In genomic region chr1:227792216-227793078, GRCh38 we compare ENCODE assay signal across 18 cellular contexts. TPM values are rescaled to one million over a fixed set of nuclear protein-coding genes. Genes with fewer than 3 reads are reported as not detected.
DNase-seq lines count a peak whose midpoint lies in the region; ATAC-seq, FAIRE-seq and TF ChIP-seq lines count a peak whose summit lies in the region.
"Had no signal": no experiment of that assay in that cellular context is flagged by ENCODE, and none has a peak within 500 bp of the region (broad histone marks: within the 10 kb centered on the region; RNA-seq: fewer than 3 reads in every experiment).

No MANE protein-coding gene starts in this region.

- no peaks in the 10 kb centered on the region; the same call in 1 of the 2 replicates for H3K9me3 ChIP-seq in AG04450 (ENCODE audit: control insufficient read depth, insufficient read depth, low read length)
- H3K9me3 ChIP-seq: BE2C, lower lobe of right lung had no signal

- POLR2A ChIA-PET in AG04450 (lab: Yijun Ruan, JAX) = no interaction called here

- no peak overlapping the region for H3K4me3 ChIP-seq in AG04450 (ENCODE audit: low read depth, low read length)
- H3K4me3 ChIP-seq in GM23338 = no peak overlapping the region
- H3K4me3 ChIP-seq in lower leg skin (ENCODE audit: low read depth, poor library complexity, severe bottlenecking) = no peak overlapping the region
- H3K4me3 ChIP-seq: lower lobe of right lung had no signal

- H3K27ac ChIP-seq in AG04450 (ENCODE audit: low read depth, low read length) (no peak overlapping the region), GM23338 (ENCODE audit: low read depth) (no peak overlapping the region)
- H3K27ac ChIP-seq: lower lobe of right lung, WERI-Rb-1 had no signal

- 83 to 88% methylated on average over 9 to 14 of the region's 19 CpGs for WGBS in lower leg skin, 2 donors

- H3K9me3 Mint-ChIP-seq in GM23338 = no peaks in the 10 kb centered on the region
- H3K9me3 Mint-ChIP-seq: activated T-cell treated with anti-CD3 and anti-CD28 coated beads, Interleukin-2, amount 50 U/mL, for 24 hours had no signal

- no peak overlapping the region for H3K4me3 Mint-ChIP-seq in GM23338
- H3K4me3 Mint-ChIP-seq: activated T-cell treated with anti-CD3 and anti-CD28 coated beads, Interleukin-2, amount 50 U/mL, for 24 hours had no signal

- peaks cover 23% of the 10 kb centered on the region for H3K27me3 Mint-ChIP-seq in GM23338 (ENCODE audit: insufficient read depth, low read depth, poor library complexity)
- H3K27me3 Mint-ChIP-seq: activated T-cell treated with anti-CD3 and anti-CD28 coated beads, Interleukin-2, amount 50 U/mL, for 24 hours had no signal

- TF ChIP-seq CTCF in AG04450 (IDR thresholded peaks at IDR 0.05; ENCODE audit: low read depth, low read length) (0 out of 2 replicates have a peak, but pooled peaks have one; percentile 15), GM23338 (conservative IDR thresholded peaks at IDR 0.05; ENCODE audit: low read depth in 2 of 2) (peak; percentile 39 to 78), lower leg skin (IDR thresholded peaks at IDR 0.05) (no peak), D721Med (IDR thresholded peaks at IDR 0.05; ENCODE audit: insufficient read depth, missing control alignments) (no peak)

- no peaks in the 10 kb centered on the region; the same call in 2 of the 3 replicates for H3K36me3 Mint-ChIP-seq in GM23338 (ENCODE audit: low read depth)

- no peaks in the 10 kb centered on the region for H3K79me2 ChIP-seq in GM23338 (replicated peaks; ENCODE audit: insufficient read depth)

- no peaks in the 10 kb centered on the region; the same call in 1 of the 2 replicates for H4K20me1 ChIP-seq in GM23338 (replicated peaks; ENCODE audit: insufficient read depth)

- no peak overlapping the region for H2AFZ ChIP-seq in GM23338

- no peak overlapping the region for H3K4me2 ChIP-seq in GM23338

- H3K4me1 Mint-ChIP-seq in GM23338 = peaks cover 20% of the 10 kb centered on the region

- intact Hi-C loops in lower leg skin (cut with DNase I; ENCODE audit: low total_unique reads) = no loop called here

- no peaks in the 10 kb centered on the region for H3K36me3 ChIP-seq in GM23338 (ENCODE audit: insufficient read depth)
- H3K36me3 ChIP-seq: BE2C, lower lobe of right lung, WERI-Rb-1 had no signal

- H3F3A ChIP-seq in GM23338 (replicated peaks; ENCODE audit: low read depth) = no peaks in the 10 kb centered on the region

- H3K4me1 ChIP-seq in GM23338 (ENCODE audit: insufficient read depth) = peaks cover 19% of the 10 kb centered on the region
- H3K4me1 ChIP-seq: BE2C had no signal

- CTCF ChIA-PET in AG04450 (lab: Charles Lee) = no interaction called here

- H3K27me3 ChIP-seq in AG04450 (ENCODE audit: control insufficient read depth, insufficient read depth, low read length) (peaks cover 2% of the 10 kb centered on the region), GM23338 (ENCODE audit: insufficient read depth) (peaks cover 18% of the 10 kb centered on the region)
- H3K27me3 ChIP-seq: BE2C had no signal

- DNase-seq in AG04450 (ENCODE audit: low read depth, low spot score) = no peak
- DNase-seq in GM23338 (ENCODE audit: low spot score) = peak; percentile 21
- peak; percentile 11 for DNase-seq in SK-N-DZ (ENCODE audit: low spot score)
- peak; percentile 6 to 78 for DNase-seq in lower leg skin (ENCODE audit: low spot score in 2 of 2)
- no peak for DNase-seq in NCI-H345 treated with DMSO at 0.1 percent for 48 hours (lab: John Stamatoyannopoulos, UW; ENCODE audit: unreplicated experiment)
- no peak for DNase-seq in stimulated activated CD4-positive, alpha-beta T cell treated with anti-CD3 and anti-CD28 coated beads, Interleukin-15, amount 100 ng/mL, for 24 hours
- no peak for DNase-seq in D721Med (ENCODE audit: insufficient read length, low spot score)
- DNase-seq: activated T-cell treated with anti-CD3 and anti-CD28 coated beads, Interleukin-2, amount 50 U/mL, for 24 hours; anterior cingulate cortex; BE2C; effector memory CD4-positive, alpha-beta T cell; lower lobe of right lung; NCI-H1048; NCI-H2227 treated with DMSO at 0.1 percent for 48 hours; Right ventricle myocardium superior; WERI-Rb-1 had no signal

- H3K9me2 ChIP-seq in GM23338 (ENCODE audit: insufficient read depth) = no peaks in the 10 kb centered on the region

- ATAC-seq in GM23338 (no peak), GM19035 (IDR thresholded peaks at IDR 0.05; ENCODE audit: unreplicated experiment) (no peak)
- ATAC-seq: lower lobe of right lung had no signal

- H3K27ac Mint-ChIP-seq in GM23338 = no peak overlapping the region
- H3K27ac Mint-ChIP-seq: activated T-cell treated with anti-CD3 and anti-CD28 coated beads, Interleukin-2, amount 50 U/mL, for 24 hours had no signal

- no peak for FAIRE-seq in D721Med (lab: Jason Lieb, UNC)

- no peak for TF ChIP-seq POLR2A in lower leg skin (IDR thresholded peaks at IDR 0.05)

TF ChIP-seq in GM23338, 12 proteins besides CTCF, POLR2A, EP300 and RAD21 (continues in another document):
- TF ChIP-seq ZNF114 (CRISPR knock-in tag; IDR thresholded peaks at IDR 0.05) (no peak), NANOG (IDR thresholded peaks at IDR 0.05; ENCODE audit: borderline replicate concordance) (no peak)
- TF ChIP-seq, protein P1, sequence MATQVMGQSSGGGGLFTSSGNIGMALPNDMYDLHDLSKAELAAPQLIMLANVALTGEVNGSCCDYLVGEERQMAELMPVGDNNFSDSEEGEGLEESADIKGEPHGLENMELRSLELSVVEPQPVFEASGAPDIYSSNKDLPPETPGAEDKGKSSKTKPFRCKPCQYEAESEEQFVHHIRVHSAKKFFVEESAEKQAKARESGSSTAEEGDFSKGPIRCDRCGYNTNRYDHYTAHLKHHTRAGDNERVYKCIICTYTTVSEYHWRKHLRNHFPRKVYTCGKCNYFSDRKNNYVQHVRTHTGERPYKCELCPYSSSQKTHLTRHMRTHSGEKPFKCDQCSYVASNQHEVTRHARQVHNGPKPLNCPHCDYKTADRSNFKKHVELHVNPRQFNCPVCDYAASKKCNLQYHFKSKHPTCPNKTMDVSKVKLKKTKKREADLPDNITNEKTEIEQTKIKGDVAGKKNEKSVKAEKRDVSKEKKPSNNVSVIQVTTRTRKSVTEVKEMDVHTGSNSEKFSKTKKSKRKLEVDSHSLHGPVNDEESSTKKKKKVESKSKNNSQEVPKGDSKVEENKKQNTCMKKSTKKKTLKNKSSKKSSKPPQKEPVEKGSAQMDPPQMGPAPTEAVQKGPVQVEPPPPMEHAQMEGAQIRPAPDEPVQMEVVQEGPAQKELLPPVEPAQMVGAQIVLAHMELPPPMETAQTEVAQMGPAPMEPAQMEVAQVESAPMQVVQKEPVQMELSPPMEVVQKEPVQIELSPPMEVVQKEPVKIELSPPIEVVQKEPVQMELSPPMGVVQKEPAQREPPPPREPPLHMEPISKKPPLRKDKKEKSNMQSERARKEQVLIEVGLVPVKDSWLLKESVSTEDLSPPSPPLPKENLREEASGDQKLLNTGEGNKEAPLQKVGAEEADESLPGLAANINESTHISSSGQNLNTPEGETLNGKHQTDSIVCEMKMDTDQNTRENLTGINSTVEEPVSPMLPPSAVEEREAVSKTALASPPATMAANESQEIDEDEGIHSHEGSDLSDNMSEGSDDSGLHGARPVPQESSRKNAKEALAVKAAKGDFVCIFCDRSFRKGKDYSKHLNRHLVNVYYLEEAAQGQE (IDR thresholded peaks at IDR 0.05; ENCODE audit: unreplicated experiment) = no peak

RNA-seq across cellular contexts. Expression of gene PRSS38, which starts 23.0 kb away (rescaled TPM):
- polyA plus RNA-seq in AG04450 (2011; rRNA removed) (not detected in 2 replicates), GM23338 (2016; fragmentation: Nextera tagmentation; extraction: Ambion mirVana) (not detected in 2 replicates)
- polyA minus RNA-seq in AG04450 (2011; rRNA and poly(A)+ RNA removed) = not detected in 2 replicates
- not detected in 2 replicates for total RNA-seq in GM23338 (2014; rRNA removed; shearing (Covaris generic))
- polyA plus RNA-seq in SK-N-DZ (2014; cell fraction: cytosol; rRNA removed) = not detected in 2 replicates
- polyA plus RNA-seq in SK-N-DZ (2014; cell fraction: nucleus; rRNA removed) = not detected in 2 replicates
- total RNA-seq in lower leg skin = not detected
- total RNA-seq: G401, lower lobe of right lung, Right ventricle myocardium superior had no signal

RNA-seq across cellular contexts. Expression of gene SNAP47, which starts 57.2 kb away (rescaled TPM):
- polyA plus RNA-seq in AG04450 (2011; rRNA removed) (41.5 and 44.8 TPM in 2 replicates), GM23338 (2016; fragmentation: Nextera tagmentation; extraction: Ambion mirVana) (17.8 and 19.5 TPM in 2 replicates)
- 29.3 and 39.0 TPM in 2 replicates for polyA minus RNA-seq in AG04450 (2011; rRNA and poly(A)+ RNA removed)
- total RNA-seq in GM23338 (2014; rRNA removed; shearing (Covaris generic)) = 48.0 and 51.8 TPM in 2 replicates
- polyA plus RNA-seq in SK-N-DZ (2014; cell fraction: cytosol; rRNA removed) = 43.9 and 45.4 TPM in 2 replicates
- 32.6 and 34.6 TPM in 2 replicates for polyA plus RNA-seq in SK-N-DZ (2014; cell fraction: nucleus; rRNA removed)
- 10 to 100 TPM; 25.2 to 41.9 (median 34.7) TPM for total RNA-seq in lower leg skin

RNA-seq across cellular contexts. Expression of gene JMJD4, which starts 57.3 kb away (rescaled TPM):
- polyA plus RNA-seq in AG04450 (2011; rRNA removed) = 13.4 and 20.1 TPM in 2 replicates
- polyA minus RNA-seq in AG04450 (2011; rRNA and poly(A)+ RNA removed) = 38.1 and 48.8 TPM in 2 replicates
- total RNA-seq in GM23338 (2014; rRNA removed; shearing (Covaris generic)) = 17.7 and 17.9 TPM in 2 replicates
- 11.5 and 11.6 TPM in 2 replicates for polyA plus RNA-seq in GM23338 (2016; fragmentation: Nextera tagmentation; extraction: Ambion mirVana)
- polyA plus RNA-seq in SK-N-DZ (2014; cell fraction: cytosol; rRNA removed) = 23.2 and 25.0 TPM in 2 replicates
- 41.6 and 44.7 TPM in 2 replicates for polyA plus RNA-seq in SK-N-DZ (2014; cell fraction: nucleus; rRNA removed)
- 10 to 100 TPM; 11.8 to 22.9 (median 14.6) TPM for total RNA-seq in lower leg skin

Comparison
In these comparisons a context has a peak if more than half of its experiments do, and no peak if none do; other contexts are left out.
1. DNase-seq: peak in GM23338 (single experiment), SK-N-DZ (single experiment) and lower leg skin (2 of 2); none in AG04450 (single experiment), NCI-H345 treated with DMSO at 0.1 percent for 48 hours (single experiment), stimulated activated CD4-positive, alpha-beta T cell treated with anti-CD3 and anti-CD28 coated beads, Interleukin-15, amount 100 ng/mL, for 24 hours (single experiment) and D721Med (single experiment).
2. CTCF ChIP-seq: peak in AG04450 (single experiment) and GM23338 (2 of 2); none in lower leg skin (0 of 3) and D721Med (single experiment).